Comparison of ENCODE assay signal across 21 cellular contexts in the genomic region with DNA sequence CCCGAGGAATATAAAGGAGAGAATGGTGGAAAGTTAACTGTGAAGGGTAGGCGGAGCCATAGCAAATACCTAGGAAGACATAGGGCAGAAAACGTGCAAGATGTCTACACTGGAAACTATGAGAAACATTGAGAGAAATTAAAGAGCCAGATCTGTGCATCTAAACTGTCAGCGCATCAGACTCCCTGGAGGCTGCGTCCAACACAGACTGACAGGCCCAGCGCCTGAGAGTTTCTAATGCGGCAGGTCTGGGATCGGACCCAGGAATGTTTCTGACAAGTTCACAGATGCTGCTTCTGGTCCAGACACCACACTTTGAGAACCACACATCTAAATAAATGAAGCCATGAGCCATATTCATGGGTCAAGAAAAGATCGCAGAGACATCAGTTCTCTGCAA.
"Had no signal": no experiment of that assay in that cellular context is flagged by ENCODE, and none has a peak within 500 bp of the region (broad histone marks: within the 10 kb centered on the region; RNA-seq: fewer than 3 reads in every experiment).

No MANE protein-coding gene starts in this region.

- H3K27ac Mint-ChIP-seq: memory B cell, nephron, neural progenitor cell, type B pancreatic cell had no signal

- H3K27me3 ChIP-seq: neural progenitor cell, stomach, thyroid gland had no signal

- H3K9me3 ChIP-seq: psoas muscle, stomach, thyroid gland had no signal

- H3K4me3 Mint-ChIP-seq: memory B cell, nephron, neural progenitor cell, type B pancreatic cell had no signal

- ATAC-seq: left lobe of liver; naive thymus-derived CD4-positive, alpha-beta T cell; psoas muscle; right cardiac atrium had no signal

- H3K36me3 Mint-ChIP-seq: memory B cell, neural progenitor cell had no signal

- H3K27me3 Mint-ChIP-seq: type B pancreatic cell had no signal

- H3K27ac ChIP-seq: coronary artery, neural progenitor cell, psoas muscle, stomach, thyroid gland had no signal

- DNase-seq: kidney; midbrain; naive thymus-derived CD4-positive, alpha-beta T cell; nucleus accumbens; psoas muscle; right cardiac atrium; small intestine; stimulated activated CD4-positive, alpha-beta T cell treated with anti-CD3 and anti-CD28 coated beads, Interleukin-12 subunit alpha, Interleukin-12 subunit beta, amount 100 ng/mL, for 4 hours; stimulated activated CD4-positive, alpha-beta T cell treated with anti-CD3 and anti-CD28 coated beads, Interleukin-1b, Interleukin-23, amount 100 ng/mL, for 48 hours; stimulated activated CD4-positive, alpha-beta T cell treated with anti-CD3 and anti-CD28 coated beads, Interleukin-4, amount 100 ng/mL, for 1 hour; stimulated activated CD8-positive, alpha-beta memory T cell treated with anti-CD3 and anti-CD28 coated beads, Interleukin-4, amount 100 ng/mL, for 48 hours; stimulated activated naive CD4-positive, alpha-beta T cell treated with Interleukin-2 at 50 U/mL for 16 hours; thyroid gland had no signal

- H3K9me3 Mint-ChIP-seq: memory B cell; naive thymus-derived CD4-positive, alpha-beta T cell; nephron; neural progenitor cell; type B pancreatic cell had no signal

- H3K36me3 ChIP-seq: neural progenitor cell, thyroid gland had no signal

- H3K4me1 Mint-ChIP-seq: nephron had no signal

- H3K4me1 ChIP-seq: neural progenitor cell, psoas muscle, stomach, thyroid gland had no signal

- H3K4me3 ChIP-seq: coronary artery, lung, neural progenitor cell, psoas muscle, stomach, thyroid gland had no signal
